In genomic region chr14:103336191-103336590, GRCh38 we compare ENCODE assay signal across 8 cellular contexts. TPM values are rescaled to one million over a fixed set of nuclear protein-coding genes. Genes with fewer than 3 reads are reported as not detected.
DNase-seq lines count a peak whose midpoint lies in the region; ATAC-seq and TF ChIP-seq lines count a peak whose summit lies in the region.
"Had no signal": no experiment of that assay in that cellular context is flagged by ENCODE, and none has a peak within 500 bp of the region (broad histone marks: within the 10 kb centered on the region; RNA-seq: fewer than 3 reads in every experiment).

No MANE protein-coding gene starts in this region.

- CTCF ChIA-PET in activated CD4-positive, alpha-beta memory T cell treated with anti-CD3 and anti-CD28 coated beads for 36 hours (lab: Charles Lee), result interaction anchor here (0.7 to 3.2 kb wide), 4 partner anchors 20 to 231 kb away, joined by 3 to 12 read pairs (median 3); no protein-coding TSS in a partner anchor

- H3K4me3 ChIP-seq in HFF-Myc (replicated peaks; ENCODE audit: low read depth, low read length) (peak overlapping the region; percentile 77), skeletal muscle satellite cell (ENCODE audit: low read length) (peak overlapping the region; percentile 91), aorta (ENCODE audit: low read length in 2 of 2) (no peak overlapping the region)

- no peaks in the 10 kb centered on the region for H3K9me3 Mint-ChIP-seq in activated CD4-positive, alpha-beta memory T cell treated with anti-CD3 and anti-CD28 coated beads for 36 hours
- H3K9me3 Mint-ChIP-seq in glutamatergic neuron (ENCODE audit: unreplicated experiment), result peaks cover 11% of the 10 kb centered on the region

- H3K27ac ChIP-seq in aorta (ENCODE audit: low read depth in 1 of 2, low read length in 2 of 2), result no peak overlapping the region

- H3K4me1 Mint-ChIP-seq in activated CD4-positive, alpha-beta memory T cell treated with anti-CD3 and anti-CD28 coated beads for 36 hours (ENCODE audit: low read depth), result peaks cover 62% of the 10 kb centered on the region
- H3K4me1 Mint-ChIP-seq in glutamatergic neuron (ENCODE audit: low read depth, unreplicated experiment), result peaks cover 14% of the 10 kb centered on the region

- ATAC-seq in aorta (ENCODE audit: low FRiP score), result no peak
- ATAC-seq in GM21423 (IDR thresholded peaks at IDR 0.05; ENCODE audit: unreplicated experiment), result no peak

- H3K27ac Mint-ChIP-seq in activated CD4-positive, alpha-beta memory T cell treated with anti-CD3 and anti-CD28 coated beads for 36 hours, result peak overlapping the region; percentile 96
- H3K27ac Mint-ChIP-seq in glutamatergic neuron (ENCODE audit: unreplicated experiment), result peak overlapping the region; percentile 28

- H3K4me3 Mint-ChIP-seq in activated CD4-positive, alpha-beta memory T cell treated with anti-CD3 and anti-CD28 coated beads for 36 hours, result peak overlapping the region; percentile 88
- peak overlapping the region; percentile 98 for H3K4me3 Mint-ChIP-seq in glutamatergic neuron (ENCODE audit: unreplicated experiment)

- H3K36me3 Mint-ChIP-seq in activated CD4-positive, alpha-beta memory T cell treated with anti-CD3 and anti-CD28 coated beads for 36 hours, result peaks cover 64% of the 10 kb centered on the region
- H3K36me3 Mint-ChIP-seq in glutamatergic neuron (ENCODE audit: unreplicated experiment), result peaks cover 4% of the 10 kb centered on the region

- H3K4me1 ChIP-seq in skeletal muscle satellite cell (ENCODE audit: control insufficient read depth, insufficient read depth, low read length), result peaks cover 19% of the 10 kb centered on the region
- no peaks in the 10 kb centered on the region for H3K4me1 ChIP-seq in aorta (ENCODE audit: control insufficient read depth in 1 of 2, insufficient read depth in 2 of 2, low read length in 2 of 2)

- 95% methylated on average over 14 of the region's 14 CpGs for WGBS in aorta, 2 donors

- no peak overlapping the region for H3K9ac ChIP-seq in skeletal muscle satellite cell (ENCODE audit: low read depth, low read length)

- POLR2A ChIA-PET in activated CD4-positive, alpha-beta memory T cell treated with anti-CD3 and anti-CD28 coated beads for 36 hours (lab: Charles Lee), result interaction anchor here (1.2 to 1.5 kb wide), 2 partner anchors 9 to 54 kb away, joined by 3 to 4 read pairs; no protein-coding TSS in a partner anchor

- DNase-seq in HFF-Myc (ENCODE audit: extremely low read depth, low read depth), result no peak
- no peak for DNase-seq in activated CD4-positive, alpha-beta memory T cell treated with anti-CD3 and anti-CD28 coated beads for 36 hours
- DNase-seq in glutamatergic neuron, result no peak
- no peak for DNase-seq in aorta
- DNase-seq in stimulated activated CD4-positive, alpha-beta T cell treated with anti-CD3 and anti-CD28 coated beads, Interleukin-4, amount 100 ng/mL, for 4 hours, result no peak
- DNase-seq: NCI-H2081 treated with DMSO at 0.1 percent for 48 hours had no signal

- peaks cover 1% of the 10 kb centered on the region for H3K27me3 Mint-ChIP-seq in activated CD4-positive, alpha-beta memory T cell treated with anti-CD3 and anti-CD28 coated beads for 36 hours
- H3K27me3 Mint-ChIP-seq in glutamatergic neuron (ENCODE audit: unreplicated experiment), result peaks cover 9% of the 10 kb centered on the region

- peak overlapping the region; percentile 94 for H3K4me2 ChIP-seq in skeletal muscle satellite cell (ENCODE audit: low read length)

- intact Hi-C loops in activated CD4-positive, alpha-beta memory T cell treated with anti-CD3 and anti-CD28 coated beads for 36 hours (cut with micrococcal nuclease), result loop anchor here (10.0 kb wide), 2 partner anchors 189 to 1251 kb away; partner anchors contain the start of genes CKB, HSP90AA1 and TRMT61A
- intact Hi-C loops in aorta (cut with DNase I), result loop anchor here in 1 of 2 donors (10.0 kb wide), 1 partner anchor 89 kb away; no protein-coding TSS in a partner anchor

- H3K27me3 ChIP-seq in skeletal muscle satellite cell (ENCODE audit: control insufficient read depth, insufficient read depth, low read length) (no peaks in the 10 kb centered on the region), aorta (ENCODE audit: control insufficient read depth in 1 of 2, insufficient read depth in 2 of 2, low read length in 1 of 2) (no peaks in the 10 kb centered on the region)

- peaks cover 64% of the 10 kb centered on the region for H3K36me3 ChIP-seq in skeletal muscle satellite cell (ENCODE audit: insufficient read depth, low read length)
- H3K36me3 ChIP-seq in aorta (ENCODE audit: control insufficient read depth in 1 of 2, insufficient read depth in 2 of 2, low read length in 1 of 2), result peaks cover 9 to 12% of the 10 kb centered on the region in 2 donors

- H3K9me3 ChIP-seq in skeletal muscle satellite cell (replicated peaks; ENCODE audit: low read length) (no peaks in the 10 kb centered on the region), aorta (ENCODE audit: control insufficient read depth, low read length) (no peaks in the 10 kb centered on the region)

- TF ChIP-seq CTCF in HFF-Myc (IDR thresholded peaks at IDR 0.05; ENCODE audit: low read depth, low read length, missing control alignments) (no peak), glutamatergic neuron (IDR thresholded peaks at IDR 0.05; ENCODE audit: partially characterized antibody, unreplicated experiment) (no peak)

RNA-seq across cellular contexts. Expression of gene EIF5, which starts 2.2 kb away (rescaled TPM):
- total RNA-seq in activated CD4-positive, alpha-beta memory T cell treated with anti-CD3 and anti-CD28 coated beads for 36 hours, result 100 to 1,000 TPM; 192 to 196 TPM
- total RNA-seq in glutamatergic neuron (ENCODE audit: unreplicated experiment), result 232 TPM
- total RNA-seq in skeletal muscle satellite cell (2012; rRNA removed), result 125 and 142 TPM in 2 replicates
- 100 to 1,000 TPM; 202 to 218 TPM for total RNA-seq in aorta
- polyA plus RNA-seq in aorta, result 100 to 1,000 TPM in 1 of 2 donors, 10 to 100 TPM in 1; 93.1 to 139 TPM

RNA-seq across cellular contexts. Expression of gene MARK3, which starts 49.0 kb away (rescaled TPM):
- 10 to 100 TPM; 63.4 to 69.1 TPM for total RNA-seq in activated CD4-positive, alpha-beta memory T cell treated with anti-CD3 and anti-CD28 coated beads for 36 hours
- total RNA-seq in glutamatergic neuron (ENCODE audit: unreplicated experiment), result 110 TPM
- total RNA-seq in skeletal muscle satellite cell (2012; rRNA removed), result 76.7 and 89.7 TPM in 2 replicates
- total RNA-seq in aorta, result 100 to 1,000 TPM in 1 of 2 donors, 10 to 100 TPM in 1; 77.3 to 121 TPM
- polyA plus RNA-seq in aorta, result 10 to 100 TPM; 21.7 to 94.6 TPM

Comparison
In these comparisons a context has a peak if more than half of its experiments do, and no peak if none do; other contexts are left out.
1. H3K4me3 ChIP-seq: peak in HFF-Myc (single experiment) and skeletal muscle satellite cell (single experiment); none in aorta (0 of 2).